ENCODE assay signal across 8 cellular contexts in genomic region chrX:39242187-39242586, GRCh38.
DNase-seq lines count a peak whose midpoint lies in the region; ATAC-seq and TF ChIP-seq lines count a peak whose summit lies in the region.

No MANE protein-coding gene starts in this region.

- H2AFZ ChIP-seq in KMS-11 (ENCODE audit: low read depth): peak overlapping the region; percentile 35; the same call in 1 of the 2 replicates

- DNase-seq in EL: peak; percentile 0
- peak; percentile 23 to 68 for DNase-seq in SJCRH30
- peak in 1 of 2 donors; percentile 5 for DNase-seq in heart right ventricle
- no peak for DNase-seq in tibial artery
- no peak for DNase-seq in NCI-H2029 treated with DMSO at 0.1 percent for 48 hours (lab: John Stamatoyannopoulos, UW)
- no peak for DNase-seq in OCI-M2 (lab: John Stamatoyannopoulos, UW; ENCODE audit: unreplicated experiment)

- WGBS in heart right ventricle, 2 donors: 76 to 90% methylated on average over 1 of the region's 1 CpG

- no peaks in the 10 kb centered on the region for H3K9me3 ChIP-seq in SJCRH30 (replicated peaks)
- no peaks in the 10 kb centered on the region for H3K9me3 ChIP-seq in heart right ventricle
- H3K9me3 ChIP-seq in tibial artery: no peaks in the 10 kb centered on the region

- no peaks in the 10 kb centered on the region for H4K20me1 ChIP-seq in KMS-11 (ENCODE audit: insufficient read depth)

- TF ChIP-seq CTCF in KMS-11 (conservative IDR thresholded peaks at IDR 0.05; ENCODE audit: low read depth, low read length) (peak; percentile 73), heart right ventricle (IDR thresholded peaks at IDR 0.05) (peak in 8 of 9 donors; percentile 18 to 55 (median 46)), tibial artery (IDR thresholded peaks at IDR 0.05) (peak; percentile 11 to 24)

- ATAC-seq in heart right ventricle (peak in 1 of 8 donors; percentile 47), HG03196 (IDR thresholded peaks at IDR 0.05; ENCODE audit: unreplicated experiment) (no peak)

- no peak overlapping the region for H3K9ac ChIP-seq in KMS-11

- no peak overlapping the region for H3K4me3 ChIP-seq in KMS-11 (IDR thresholded peaks at IDR 0.05; ENCODE audit: insufficient read depth, low read depth, low read length)
- H3K4me3 ChIP-seq in SJCRH30: no peak overlapping the region
- no peak overlapping the region for H3K4me3 ChIP-seq in heart right ventricle
- H3K4me3 ChIP-seq in tibial artery: no peak overlapping the region

- H3K4me1 ChIP-seq in KMS-11 (ENCODE audit: low read depth, poor library complexity, severe bottlenecking) (peaks cover 9% of the 10 kb centered on the region), SJCRH30 (no peaks in the 10 kb centered on the region), heart right ventricle (no peaks in the 10 kb centered on the region), tibial artery (no peaks in the 10 kb centered on the region)

- no peaks in the 10 kb centered on the region for H3K27me3 ChIP-seq in KMS-11 (ENCODE audit: insufficient read depth, low read depth)
- no peaks in the 10 kb centered on the region for H3K27me3 ChIP-seq in SJCRH30
- peaks cover 0 to 41% (median 0%) of the 10 kb centered on the region in 7 donors for H3K27me3 ChIP-seq in heart right ventricle
- H3K27me3 ChIP-seq in tibial artery: no peaks in the 10 kb centered on the region

- no peak overlapping the region for H3K4me2 ChIP-seq in KMS-11

- H3K27ac ChIP-seq in KMS-11 (no peak overlapping the region), SJCRH30 (no peak overlapping the region), heart right ventricle (no peak overlapping the region), tibial artery (no peak overlapping the region)

- H3K79me2 ChIP-seq in KMS-11 (ENCODE audit: insufficient read depth, low read depth): no peaks in the 10 kb centered on the region

- no peaks in the 10 kb centered on the region for H3K36me3 ChIP-seq in KMS-11 (ENCODE audit: insufficient read depth)
- no peaks in the 10 kb centered on the region for H3K36me3 ChIP-seq in SJCRH30
- no peaks in the 10 kb centered on the region for H3K36me3 ChIP-seq in heart right ventricle
- H3K36me3 ChIP-seq in tibial artery: no peaks in the 10 kb centered on the region

- intact Hi-C loops in heart right ventricle (cut with DNase I): loop anchor here in 3 of 10 donors (10.0 kb wide), 3 partner anchors 77 to 487 kb away; no protein-coding TSS in a partner anchor
- intact Hi-C loops in tibial artery (cut with DNase I; ENCODE audit: low total_unique reads): no loop called here

Comparison
In these comparisons a context has a peak if more than half of its experiments do, and no peak if none do; other contexts are left out.
1. DNase-seq: peak in EL (single experiment) and SJCRH30 (2 of 2); none in tibial artery (0 of 2), NCI-H2029 treated with DMSO at 0.1 percent for 48 hours (single experiment) and OCI-M2 (single experiment).
2. CTCF ChIP-seq: peak in every context shown above with its lines; median percentile 73 in KMS-11; 46 in heart right ventricle; 18 in tibial artery.